Comparison of ENCODE assay signal across 8 cellular contexts in genomic region chr16:22374311-22375116, GRCh38. TPM values are rescaled to one million over a fixed set of nuclear protein-coding genes. Genes with fewer than 3 reads are reported as not detected.
DNase-seq lines count a peak whose midpoint lies in the region; ATAC-seq, FAIRE-seq and TF ChIP-seq lines count a peak whose summit lies in the region.

TSS of gene CDR2 (minus strand) at chr16:22374619. CDS start at chr16:22374309, 310 bp downstream.

- no peak for TF ChIP-seq CTCF in Caco-2 (IDR thresholded peaks at IDR 0.05; ENCODE audit: insufficient read depth in 1 of 2, low read depth in 1 of 2, low read length in 1 of 2, severe bottlenecking in 1 of 2, unreplicated experiment in 1 of 2)

- ATAC-seq in GM21381 (IDR thresholded peaks at IDR 0.05; ENCODE audit: unreplicated experiment), result peak; percentile 89
- ATAC-seq in effector memory CD8-positive, alpha-beta T cell (replicated peaks), result peak; percentile 91

- FAIRE-seq in HTR-8/SVneo (lab: Jason Lieb, UNC), result no peak

- H3K36me3 Mint-ChIP-seq in Caco-2 (ENCODE audit: insufficient read depth, unreplicated experiment), result peaks cover 30% of the 10 kb centered on the region
- peaks cover 20% of the 10 kb centered on the region for H3K36me3 Mint-ChIP-seq in effector memory CD8-positive, alpha-beta T cell (ENCODE audit: insufficient read depth)

- no peaks in the 10 kb centered on the region for H3K27me3 Mint-ChIP-seq in Caco-2 (ENCODE audit: insufficient read depth, unreplicated experiment)
- H3K27me3 Mint-ChIP-seq in effector memory CD8-positive, alpha-beta T cell, result no peaks in the 10 kb centered on the region

- BruUV-seq in Caco-2 (replicated peaks; lab: Mats Ljungman, UMichigan), result no TSS peak

- no peaks in the 10 kb centered on the region for H3K9me3 Mint-ChIP-seq in Caco-2 (ENCODE audit: unreplicated experiment)
- H3K9me3 Mint-ChIP-seq in effector memory CD8-positive, alpha-beta T cell, result no peaks in the 10 kb centered on the region

- intact Hi-C loops in Caco-2 (cut with micrococcal nuclease; ENCODE audit: unreplicated experiment), result no loop called here

- H3K4me1 Mint-ChIP-seq in Caco-2 (ENCODE audit: low read depth, unreplicated experiment), result peaks cover 15% of the 10 kb centered on the region
- H3K4me1 Mint-ChIP-seq in effector memory CD8-positive, alpha-beta T cell (ENCODE audit: low read depth in 2 of 2), result peaks cover 30 to 39% of the 10 kb centered on the region in 2 donors

- no peaks in the 10 kb centered on the region for H3K27me3 ChIP-seq in Caco-2 (replicated peaks; ENCODE audit: control insufficient read depth, insufficient read depth, low read length)

- peak within 1 kb of the TSS; percentile 96 for H3K27ac Mint-ChIP-seq in Caco-2 (ENCODE audit: unreplicated experiment)
- peak within 1 kb of the TSS; percentile 70 to 87 for H3K27ac Mint-ChIP-seq in effector memory CD8-positive, alpha-beta T cell

- no peaks in the 10 kb centered on the region for H3K9me3 ChIP-seq in Caco-2

- peak within 1 kb of the TSS; percentile 67 for H3K4me3 ChIP-seq in Caco-2 (ENCODE audit: low read depth, low read length)

- H3K36me3 ChIP-seq in Caco-2 (ENCODE audit: control insufficient read depth, insufficient read depth, low read length), result no peaks in the 10 kb centered on the region

- H3K4me3 Mint-ChIP-seq in Caco-2 (ENCODE audit: unreplicated experiment), result peak within 1 kb of the TSS; percentile 99
- peak within 1 kb of the TSS; percentile 97 to 99 for H3K4me3 Mint-ChIP-seq in effector memory CD8-positive, alpha-beta T cell

- POLR2A ChIA-PET in Caco-2 (lab: Charles Lee), result interaction anchor here (0.9 to 1.1 kb wide), 2 partner anchors 21 to 77 kb away, joined by 3 to 5 read pairs; partner anchors contain the start of gene POLR3E
- POLR2A ChIA-PET in activated CD8-positive, alpha-beta memory T cell treated with anti-CD3 and anti-CD28 coated beads for 36 hours (lab: Charles Lee), result interaction anchor here (0.9 to 2.1 kb wide), 3 partner anchors 21 to 63 kb away, joined by 3 to 9 read pairs (median 4); no protein-coding TSS in a partner anchor

- DNase-seq in Caco-2 (peak; percentile 97 to 98), HTR-8/SVneo (ENCODE audit: insufficient read length, low spot score) (peak; percentile 99), NOMO-1 treated with DMSO at 0.1 percent for 48 hours (lab: John Stamatoyannopoulos, UW; ENCODE audit: unreplicated experiment) (peak; percentile 97), medulla oblongata (ENCODE audit: extremely low spot score) (peak; percentile 98)
- peak; percentile 98 for DNase-seq in effector memory CD8-positive, alpha-beta T cell
- DNase-seq in stimulated activated CD4-positive, alpha-beta T cell treated with anti-CD3 and anti-CD28 coated beads, TNF-alpha, amount 100 ng/mL, for 48 hours (ENCODE audit: low read depth in 3 of 3), result peak; percentile 94 to 97 (median 96)

- CTCF ChIA-PET in Caco-2 (lab: Charles Lee), result interaction anchor here (0.9 to 1.7 kb wide), 2 partner anchors 16 to 53 kb away, joined by 3 to 5 read pairs; no protein-coding TSS in a partner anchor
- CTCF ChIA-PET in activated CD8-positive, alpha-beta memory T cell treated with anti-CD3 and anti-CD28 coated beads for 36 hours (lab: Charles Lee), result interaction anchor here (1.2 to 2.1 kb wide), 4 partner anchors 10 to 74 kb away, joined by 3 to 7 read pairs (median 6); no protein-coding TSS in a partner anchor

- peaks cover 32% of the 10 kb centered on the region for H3K4me1 ChIP-seq in Caco-2

RNA-seq across cellular contexts. Expression of gene CDR2, which starts in this region (rescaled TPM):
- 24.3 and 31.0 TPM in 2 replicates for total RNA-seq in Caco-2 (2022)
- 10 to 100 TPM; 33.1 to 35.9 TPM for total RNA-seq in activated CD8-positive, alpha-beta memory T cell treated with anti-CD3 and anti-CD28 coated beads for 36 hours

Comparison
In these comparisons a context has a peak if more than half of its experiments do, and no peak if none do; other contexts are left out.
1. Peak in every context shown above with its lines: DNase-seq, ATAC-seq and H3K4me3 ChIP-seq.